27 cellular contexts compared by ENCODE assay signal in the genomic region with DNA sequence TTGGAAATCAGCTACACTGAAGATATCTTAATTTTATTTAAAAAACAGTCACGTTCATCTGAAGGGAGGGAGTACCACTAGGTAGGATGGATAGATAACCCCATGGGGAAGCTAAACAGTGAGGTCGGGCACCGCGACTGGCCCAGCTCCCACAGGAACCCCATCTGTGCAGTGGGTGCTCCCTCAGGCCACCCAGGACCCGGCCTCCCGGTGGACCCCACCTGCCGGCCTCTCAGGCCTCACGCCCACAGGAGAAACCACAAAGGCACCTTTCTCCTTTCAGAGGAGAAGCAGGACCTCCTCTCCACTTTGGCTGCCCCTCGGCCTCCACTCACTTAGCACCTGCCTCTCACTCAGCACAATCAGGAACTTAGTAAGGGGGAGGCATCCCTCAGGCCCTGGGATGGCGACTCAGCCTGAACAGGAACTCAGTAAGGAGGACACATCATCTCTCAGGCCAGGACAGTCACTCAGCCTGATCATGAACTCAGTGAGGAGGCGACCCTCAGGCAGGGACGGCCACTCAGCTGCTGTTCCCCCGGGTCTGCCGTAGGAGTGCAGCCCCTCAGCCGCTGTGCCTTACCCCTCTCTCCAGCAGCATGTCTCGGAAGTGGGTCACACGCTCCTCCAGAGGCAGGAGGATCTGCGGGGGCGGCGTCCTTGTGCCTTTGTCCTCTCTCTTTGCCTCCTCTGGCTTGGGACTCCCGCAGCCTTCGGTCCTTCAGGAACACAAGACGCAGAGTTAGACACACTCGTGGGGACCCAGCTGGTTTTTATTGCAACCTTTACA.
"Had no signal": no experiment of that assay in that cellular context is flagged by ENCODE, and none has a peak within 500 bp of the region (broad histone marks: within the 10 kb centered on the region; RNA-seq: fewer than 3 reads in every experiment).

No MANE protein-coding gene starts in this region.

- H3K27me3 Mint-ChIP-seq: memory B cell; stimulated activated naive CD8-positive, alpha-beta T cell treated with anti-CD3 and anti-CD28 coated beads, Interleukin-15, amount 100 ng/mL, for 72 hours had no signal

- H3K4me2 ChIP-seq: smooth muscle cell had no signal

- H3K36me3 ChIP-seq: gastrocnemius medialis, neutrophil, right atrium auricular region, thyroid gland had no signal

- H3K9me3 Mint-ChIP-seq: memory B cell; natural killer cell; stimulated activated naive CD8-positive, alpha-beta T cell treated with anti-CD3 and anti-CD28 coated beads, Interleukin-15, amount 100 ng/mL, for 72 hours; type B pancreatic cell had no signal

- H3K9me3 ChIP-seq: gastrocnemius medialis, neutrophil, right atrium auricular region, thyroid gland had no signal

- H3K4me3 Mint-ChIP-seq: endodermal cell; memory B cell; natural killer cell; stimulated activated naive CD8-positive, alpha-beta T cell treated with anti-CD3 and anti-CD28 coated beads, Interleukin-15, amount 100 ng/mL, for 72 hours; type B pancreatic cell had no signal

- DNase-seq: cortex of kidney; dorsolateral prefrontal cortex; effector CD4-positive, alpha-beta T cell; endodermal cell; foreskin fibroblast; gastrocnemius medialis; head of caudate nucleus; natural killer cell; stimulated activated CD4-positive, alpha-beta T cell treated with anti-CD3 and anti-CD28 coated beads, Interleukin-12 subunit alpha, Interleukin-12 subunit beta, amount 100 ng/mL, for 4 hours; stimulated activated CD4-positive, alpha-beta T cell treated with anti-CD3 and anti-CD28 coated beads, Interleukin-1b, Interleukin-23, amount 100 ng/mL, for 48 hours; stimulated activated CD4-positive, alpha-beta T cell treated with anti-CD3 and anti-CD28 coated beads, Interleukin-4, amount 100 ng/mL, for 1 hour; stimulated activated CD8-positive, alpha-beta memory T cell treated with anti-CD3 and anti-CD28 coated beads, Interleukin-4, amount 100 ng/mL, for 48 hours; stimulated activated naive CD4-positive, alpha-beta T cell; stimulated activated naive CD8-positive, alpha-beta T cell treated with anti-CD3 and anti-CD28 coated beads, Interleukin-15, amount 100 ng/mL, for 72 hours; thyroid gland had no signal

- H2AFZ ChIP-seq: parathyroid adenoma had no signal

- H3K9ac ChIP-seq: parathyroid adenoma had no signal

- H3K4me3 ChIP-seq: dorsolateral prefrontal cortex, gastrocnemius medialis, lung, right atrium auricular region, smooth muscle cell, thyroid gland had no signal

- H3K27me3 ChIP-seq: neutrophil, right atrium auricular region, thyroid gland had no signal

- H3K27ac Mint-ChIP-seq: endodermal cell; memory B cell; natural killer cell; progenitor cell of endocrine pancreas; stimulated activated naive CD8-positive, alpha-beta T cell treated with anti-CD3 and anti-CD28 coated beads, Interleukin-15, amount 100 ng/mL, for 72 hours; type B pancreatic cell had no signal

- H3K4me1 Mint-ChIP-seq: endodermal cell; memory B cell; natural killer cell; stimulated activated naive CD8-positive, alpha-beta T cell treated with anti-CD3 and anti-CD28 coated beads, Interleukin-15, amount 100 ng/mL, for 72 hours had no signal

- H3K27ac ChIP-seq: dorsolateral prefrontal cortex, epithelial cell of prostate, gastrocnemius medialis, neutrophil, parathyroid adenoma, right atrium auricular region, thyroid gland had no signal

- ATAC-seq: esophagus mucosa; gastrocnemius medialis; left lobe of liver; natural killer cell; sciatic nerve; stimulated activated naive CD8-positive, alpha-beta T cell treated with anti-CD3 and anti-CD28 coated beads, Interleukin-15, amount 100 ng/mL, for 72 hours had no signal

- H3K4me1 ChIP-seq: gastrocnemius medialis, parathyroid adenoma, right atrium auricular region, thyroid gland had no signal

- H3K36me3 Mint-ChIP-seq: memory B cell, natural killer cell had no signal
